In the genomic region with DNA sequence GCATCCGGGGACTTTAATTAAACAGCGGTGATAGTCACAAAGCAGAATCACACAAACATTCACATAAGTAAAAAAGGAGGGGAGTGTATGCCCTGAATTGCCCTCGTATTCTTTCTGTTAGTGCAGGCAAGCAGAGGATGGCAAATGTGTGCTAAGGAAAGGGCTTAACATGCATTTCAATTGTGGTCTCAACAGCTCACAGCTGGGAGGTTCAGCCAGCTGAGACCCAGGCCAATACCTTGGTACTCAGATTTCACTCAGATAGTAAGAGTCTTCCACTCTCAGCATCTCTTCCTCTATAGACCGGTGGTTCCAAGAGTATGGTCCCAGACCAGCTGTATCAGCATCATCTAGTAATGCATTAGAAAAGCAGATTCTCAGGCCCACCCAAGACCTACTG, we compare ENCODE assay signal across 19 cellular contexts.
"Had no signal": no experiment of that assay in that cellular context is flagged by ENCODE, and none has a peak within 500 bp of the region (broad histone marks: within the 10 kb centered on the region; RNA-seq: fewer than 3 reads in every experiment).

No MANE protein-coding gene starts in this region.

- H3K27me3 ChIP-seq: colonic mucosa, esophagus muscularis mucosa, heart left ventricle, hepatocyte, left lung had no signal

- H3K9me3 Mint-ChIP-seq: dendritic cell treated with granulocyte-macrophage colony-stimulating factor and Interleukin-4, amounts not matched to agents 40 ng/mL and 50 ng/mL, for 4 days; naive thymus-derived CD4-positive, alpha-beta T cell had no signal

- H3K4me3 ChIP-seq: colonic mucosa, dorsolateral prefrontal cortex, esophagus muscularis mucosa, gastroesophageal sphincter, heart left ventricle, hepatocyte, left lung, lower lobe of right lung had no signal

- H3K4me1 ChIP-seq: colonic mucosa, esophagus muscularis mucosa, foreskin keratinocyte, gastroesophageal sphincter, heart left ventricle, left lung, lower lobe of right lung had no signal

- H3K4me3 Mint-ChIP-seq: dendritic cell treated with granulocyte-macrophage colony-stimulating factor and Interleukin-4, amounts not matched to agents 40 ng/mL and 50 ng/mL, for 4 days; naive thymus-derived CD4-positive, alpha-beta T cell had no signal

- H3K4me2 ChIP-seq: hepatocyte had no signal

- ATAC-seq: foreskin keratinocyte; gastroesophageal sphincter; heart left ventricle; left cardiac atrium; left lung; left ventricle myocardium superior; lower lobe of right lung; naive thymus-derived CD4-positive, alpha-beta T cell had no signal

- H3K9me3 ChIP-seq: colonic mucosa, esophagus muscularis mucosa, gastroesophageal sphincter, heart left ventricle, left lung, lower lobe of right lung had no signal

- H3K27ac Mint-ChIP-seq: dendritic cell treated with granulocyte-macrophage colony-stimulating factor and Interleukin-4, amounts not matched to agents 40 ng/mL and 50 ng/mL, for 4 days; naive thymus-derived CD4-positive, alpha-beta T cell had no signal

- H2AFZ ChIP-seq: hepatocyte had no signal

- H3K79me2 ChIP-seq: hepatocyte had no signal

- H3K4me1 Mint-ChIP-seq: naive thymus-derived CD4-positive, alpha-beta T cell had no signal

- H3K27ac ChIP-seq: colonic mucosa, dorsolateral prefrontal cortex, esophagus muscularis mucosa, foreskin keratinocyte, gastroesophageal sphincter, heart left ventricle, hepatocyte, left lung, lower lobe of right lung had no signal

- H3K36me3 Mint-ChIP-seq: naive thymus-derived CD4-positive, alpha-beta T cell had no signal

- DNase-seq: colonic mucosa; cortex of kidney; dorsolateral prefrontal cortex; effector CD4-positive, alpha-beta T cell; effector memory CD4-positive, alpha-beta T cell; foreskin keratinocyte; heart left ventricle; hypothalamus; left cardiac atrium; left lung; left ventricle myocardium superior; lower lobe of right lung; mesenchymal stem cell; midbrain; naive thymus-derived CD4-positive, alpha-beta T cell had no signal

- H3K36me3 ChIP-seq: colonic mucosa, esophagus muscularis mucosa, gastroesophageal sphincter, heart left ventricle, left lung, lower lobe of right lung had no signal
